In the genomic region with DNA sequence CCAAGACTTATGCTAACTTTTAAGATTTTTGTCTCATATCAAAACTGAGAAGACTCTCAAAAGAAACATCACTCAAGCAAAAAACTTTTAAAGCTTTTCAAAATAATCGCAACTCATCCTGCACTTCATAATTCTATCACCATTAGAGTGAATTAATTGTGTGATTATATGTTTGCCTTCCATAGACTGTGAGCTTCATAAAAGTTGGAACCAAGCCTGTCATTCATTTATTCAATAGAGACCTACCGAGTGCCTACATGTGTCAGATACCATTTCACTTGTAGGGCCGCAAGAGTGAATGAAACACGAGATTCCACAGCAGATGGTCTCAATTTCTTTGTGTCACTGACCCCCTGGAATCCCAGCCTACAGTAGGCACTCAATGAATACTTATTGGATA, we compare ENCODE assay signal across 1 cellular context.
TF ChIP-seq lines count a peak whose summit lies in the region.

No MANE protein-coding gene starts in this region.

TF ChIP-seq in A549, 52 proteins besides CTCF, POLR2A, EP300 and RAD21 (continued from another document):
- TF ChIP-seq, protein P1, sequence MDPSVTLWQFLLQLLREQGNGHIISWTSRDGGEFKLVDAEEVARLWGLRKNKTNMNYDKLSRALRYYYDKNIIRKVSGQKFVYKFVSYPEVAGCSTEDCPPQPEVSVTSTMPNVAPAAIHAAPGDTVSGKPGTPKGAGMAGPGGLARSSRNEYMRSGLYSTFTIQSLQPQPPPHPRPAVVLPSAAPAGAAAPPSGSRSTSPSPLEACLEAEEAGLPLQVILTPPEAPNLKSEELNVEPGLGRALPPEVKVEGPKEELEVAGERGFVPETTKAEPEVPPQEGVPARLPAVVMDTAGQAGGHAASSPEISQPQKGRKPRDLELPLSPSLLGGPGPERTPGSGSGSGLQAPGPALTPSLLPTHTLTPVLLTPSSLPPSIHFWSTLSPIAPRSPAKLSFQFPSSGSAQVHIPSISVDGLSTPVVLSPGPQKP (IDR thresholded peaks at IDR 0.05; ENCODE audit: low read depth, low read length) = no peak
- TF ChIP-seq JUNB (IDR thresholded peaks at IDR 0.05) (no peak), TFCP2L1 (CRISPR knock-in tag; IDR thresholded peaks at IDR 0.05) (no peak), FOSL2 (IDR thresholded peaks at IDR 0.05) (no peak), FOSL2 (CRISPR knock-in tag; IDR thresholded peaks at IDR 0.05) (no peak), PHF8 (IDR thresholded peaks at IDR 0.05; ENCODE audit: borderline replicate concordance, low read depth) (no peak), MYC (IDR thresholded peaks at IDR 0.05; ENCODE audit: borderline replicate concordance, low read length) (no peak), ZSCAN20 (CRISPR knock-in tag; IDR thresholded peaks at IDR 0.05) (no peak), NPAS2 (CRISPR knock-in tag; IDR thresholded peaks at IDR 0.05; ENCODE audit: borderline replicate concordance) (no peak), SMC3 (IDR thresholded peaks at IDR 0.05) (no peak), BHLHE40 (IDR thresholded peaks at IDR 0.05; ENCODE audit: low read depth, low read length) (no peak), CBX8 (IDR thresholded peaks at IDR 0.05) (no peak)
